8 cellular contexts compared by ENCODE assay signal in genomic region chr9:133956520-133957076, GRCh38. TPM values are rescaled to one million over a fixed set of nuclear protein-coding genes. Genes with fewer than 3 reads are reported as not detected.
A peak's percentile ranks its signal among the peaks of the same experiment; 100 is the strongest.
DNase-seq lines count a peak whose midpoint lies in the region; ATAC-seq and TF ChIP-seq lines count a peak whose summit lies in the region.

No MANE protein-coding gene starts in this region.

- 31 to 36% methylated on average over 13 of the region's 14 CpGs for WGBS in GM23248 (ENCODE audit: low coverage in 1 of 2, low lambda C conversion rate in 2 of 2, missing lambda C conversion rate in 2 of 2), 2 experiments
- WGBS in spleen, 5 donors, result 26 to 55% (median 49%) methylated on average over 12 to 14 of the region's 14 CpGs

- H3K9me3 Mint-ChIP-seq in activated T-helper 17 cell treated with anti-CD3 and anti-CD28 coated beads, Interleukin-2, amount 50 U/mL, for 72 hours, result no peaks in the 10 kb centered on the region

- no peak for TF ChIP-seq POLR2A in spleen (IDR thresholded peaks at IDR 0.05)

- H3K36me3 Mint-ChIP-seq in activated T-helper 17 cell treated with anti-CD3 and anti-CD28 coated beads, Interleukin-2, amount 50 U/mL, for 72 hours (ENCODE audit: low read depth), result no peaks in the 10 kb centered on the region

- no peaks in the 10 kb centered on the region for H3K27me3 Mint-ChIP-seq in activated T-helper 17 cell treated with anti-CD3 and anti-CD28 coated beads, Interleukin-2, amount 50 U/mL, for 72 hours

- TF ChIP-seq CTCF in spleen (IDR thresholded peaks at IDR 0.05 in 8 of 11, conservative IDR thresholded peaks at IDR 0.05 in 3 of 11), result no peak

- ATAC-seq in activated T-helper 17 cell treated with anti-CD3 and anti-CD28 coated beads, Interleukin-2, amount 50 U/mL, for 72 hours (replicated peaks), result no peak
- ATAC-seq in HG03457 (IDR thresholded peaks at IDR 0.05; ENCODE audit: unreplicated experiment) (no peak), HG02938 (IDR thresholded peaks at IDR 0.05; ENCODE audit: unreplicated experiment) (no peak), GM18511 (IDR thresholded peaks at IDR 0.05; ENCODE audit: unreplicated experiment) (no peak)

- peak overlapping the region; percentile 67 for H3K27ac Mint-ChIP-seq in activated T-helper 17 cell treated with anti-CD3 and anti-CD28 coated beads, Interleukin-2, amount 50 U/mL, for 72 hours

- no peaks in the 10 kb centered on the region for H3K9me2 ChIP-seq in GM23248 (ENCODE audit: insufficient read depth)

- H3K4me1 Mint-ChIP-seq in activated T-helper 17 cell treated with anti-CD3 and anti-CD28 coated beads, Interleukin-2, amount 50 U/mL, for 72 hours, result peaks cover 17% of the 10 kb centered on the region

- H3K4me1 ChIP-seq in GM23248 (ENCODE audit: insufficient read depth) (peaks cover 14% of the 10 kb centered on the region), iPS-18a (ENCODE audit: control insufficient read depth, low read depth, low read length) (peaks cover 41% of the 10 kb centered on the region), spleen (peaks cover 59 to 83% (median 72%) of the 10 kb centered on the region in 6 donors)

- no peaks in the 10 kb centered on the region for H4K20me1 ChIP-seq in GM23248 (ENCODE audit: insufficient read depth)

- H3K27ac ChIP-seq in GM23248 (no peak overlapping the region), iPS-18a (ENCODE audit: low read length) (peak overlapping the region; percentile 9), spleen (peak overlapping the region; percentile 63 to 87 (median 78))

- in situ Hi-C loops in GM23248 (cut with MboI), result no loop called here

- no peak overlapping the region for H3K4me2 ChIP-seq in GM23248 (ENCODE audit: unreplicated experiment)

- intact Hi-C loops in spleen (cut with DNase I; ENCODE audit: low total_unique reads), result no loop called here

- no peaks in the 10 kb centered on the region for H3K9me3 ChIP-seq in GM23248 (ENCODE audit: low read depth)
- no peaks in the 10 kb centered on the region for H3K9me3 ChIP-seq in iPS-18a (ENCODE audit: control insufficient read depth, low read depth, low read length)
- H3K9me3 ChIP-seq in spleen, result no peaks in the 10 kb centered on the region

- H3K4me3 ChIP-seq in GM23248 (0 out of 2 replicates have a peak overlapping the region, but pooled peaks have one; percentile 34), iPS-18a (ENCODE audit: low read length) (peak overlapping the region; percentile 5), spleen (peak overlapping the region in 2 of 8 donors; percentile 24 to 58)

- H3K4me3 Mint-ChIP-seq in activated T-helper 17 cell treated with anti-CD3 and anti-CD28 coated beads, Interleukin-2, amount 50 U/mL, for 72 hours, result peak overlapping the region; percentile 56

- H3K27me3 ChIP-seq in GM23248 (replicated peaks; ENCODE audit: insufficient read depth), result no peaks in the 10 kb centered on the region
- H3K27me3 ChIP-seq in iPS-18a (ENCODE audit: control insufficient read depth, insufficient read depth, low read length), result no peaks in the 10 kb centered on the region
- H3K27me3 ChIP-seq in spleen (replicated peaks in 1 of 7), result peaks cover 0 to 18% (median 0%) of the 10 kb centered on the region in 7 donors

- H2AFZ ChIP-seq in GM23248, result no peak overlapping the region

- DNase-seq in GM23248, result peak; percentile 49
- peak; percentile 82 for DNase-seq in spleen
- no peak for DNase-seq in effector CD4-positive, alpha-beta T cell

- H3K36me3 ChIP-seq in GM23248 (ENCODE audit: low read depth) (no peaks in the 10 kb centered on the region), iPS-18a (ENCODE audit: control insufficient read depth, low read depth, low read length) (no peaks in the 10 kb centered on the region), spleen (no peaks in the 10 kb centered on the region)

- peaks cover 61% of the 10 kb centered on the region for H3K79me2 ChIP-seq in GM23248 (ENCODE audit: insufficient read depth)

- H3K9ac ChIP-seq in GM23248 (peak overlapping the region; percentile 41), iPS-18a (ENCODE audit: low read length) (peak overlapping the region; percentile 11)

- H3F3A ChIP-seq in GM23248 (ENCODE audit: insufficient read depth), result no peaks in the 10 kb centered on the region

RNA-seq across cellular contexts. Expression of gene VAV2, which starts 35.5 kb away (rescaled TPM):
- 8.3 and 9.0 TPM in 2 replicates for total RNA-seq in GM23248 (2014; rRNA removed; shearing (Covaris generic))
- 6.7 and 7.3 TPM in 2 replicates for polyA plus RNA-seq in GM23248 (2016; fragmentation: Nextera tagmentation; extraction: Ambion mirVana)
- total RNA-seq in activated T-helper 17 cell treated with anti-CD3 and anti-CD28 coated beads, Interleukin-2, amount 50 U/mL, for 72 hours, result 1 to 10 TPM; 7.0 to 7.3 TPM
- 10 to 100 TPM; 17.9 to 39.2 (median 31.3) TPM for total RNA-seq in spleen
- polyA plus RNA-seq in spleen, result 10 to 100 TPM; 14.2 to 25.0 (median 15.0) TPM
